In genomic region chr22:32623943-32624342, GRCh38 we compare ENCODE assay signal across 10 cellular contexts.
DNase-seq lines count a peak whose midpoint lies in the region; ATAC-seq and TF ChIP-seq lines count a peak whose summit lies in the region.
"Had no signal": no experiment of that assay in that cellular context is flagged by ENCODE, and none has a peak within 500 bp of the region (broad histone marks: within the 10 kb centered on the region; RNA-seq: fewer than 3 reads in every experiment).

No MANE protein-coding gene starts in this region.

- no peaks in the 10 kb centered on the region for H3K36me3 Mint-ChIP-seq in activated CD4-positive, alpha-beta memory T cell treated with anti-CD3 and anti-CD28 coated beads for 36 hours

- no peaks in the 10 kb centered on the region for H3K36me3 ChIP-seq in adipocyte (ENCODE audit: control insufficient read depth, insufficient read depth, low read length, severe bottlenecking)

- H3K4me3 ChIP-seq in adipocyte (ENCODE audit: low read length) (no peak overlapping the region), foreskin fibroblast (ENCODE audit: low read depth in 1 of 2, low read length in 2 of 2) (no peak overlapping the region)

- peaks cover 23% of the 10 kb centered on the region for H3K9me3 ChIP-seq in adipocyte (ENCODE audit: control insufficient read depth, low read length)

- H3K4me1 Mint-ChIP-seq in activated CD4-positive, alpha-beta memory T cell treated with anti-CD3 and anti-CD28 coated beads for 36 hours (ENCODE audit: low read depth): no peaks in the 10 kb centered on the region

- no peak overlapping the region for H3K9ac ChIP-seq in adipocyte (ENCODE audit: low read length)

- POLR2A ChIA-PET in activated CD4-positive, alpha-beta memory T cell treated with anti-CD3 and anti-CD28 coated beads for 36 hours (lab: Charles Lee): no interaction called here

- H3K27me3 ChIP-seq in adipocyte (replicated peaks; ENCODE audit: control insufficient read depth, insufficient read depth, low read length): no peaks in the 10 kb centered on the region

- no peak for TF ChIP-seq CTCF in foreskin fibroblast (IDR thresholded peaks at IDR 0.05; ENCODE audit: low read depth, low read length)

- H3K27ac Mint-ChIP-seq in activated CD4-positive, alpha-beta memory T cell treated with anti-CD3 and anti-CD28 coated beads for 36 hours: no peak overlapping the region
- H3K27ac Mint-ChIP-seq: activated T-helper 1 cell treated with anti-CD3 and anti-CD28 coated beads, Interleukin-12 subunit alpha, Interleukin-12 subunit beta, Interleukin-2, Interleukin-4 antibody, amounts not matched to agents 30 ng/mL and 10 ng/mL and 1 ng/mL, durations not matched to agents 14 hours and 24 hours and 36 hours had no signal

- H3K27me3 Mint-ChIP-seq in activated CD4-positive, alpha-beta memory T cell treated with anti-CD3 and anti-CD28 coated beads for 36 hours: peaks cover 11% of the 10 kb centered on the region

- no peak for ATAC-seq in GM21717 (IDR thresholded peaks at IDR 0.05; ENCODE audit: unreplicated experiment)

- H3K4me3 Mint-ChIP-seq in activated CD4-positive, alpha-beta memory T cell treated with anti-CD3 and anti-CD28 coated beads for 36 hours: no peak overlapping the region
- H3K4me3 Mint-ChIP-seq: activated T-helper 1 cell treated with anti-CD3 and anti-CD28 coated beads, Interleukin-12 subunit alpha, Interleukin-12 subunit beta, Interleukin-2, Interleukin-4 antibody, amounts not matched to agents 30 ng/mL and 10 ng/mL and 1 ng/mL, durations not matched to agents 14 hours and 24 hours and 36 hours; neural crest cell had no signal

- peak; percentile 98 for DNase-seq in adipocyte (ENCODE audit: low read depth)
- DNase-seq in foreskin fibroblast: peak; percentile 92 to 96
- DNase-seq in occipital lobe (lab: John Stamatoyannopoulos, UW): peak; percentile 9
- no peak for DNase-seq in germinal center (ENCODE audit: low spot score)
- no peak for DNase-seq in DMS79 treated with DMSO at 0.1 percent for 48 hours (lab: John Stamatoyannopoulos, UW)
- no peak for DNase-seq in activated CD4-positive, alpha-beta memory T cell treated with anti-CD3 and anti-CD28 coated beads for 36 hours
- DNase-seq: T-helper 1 cell had no signal

- H3K9me3 Mint-ChIP-seq in activated CD4-positive, alpha-beta memory T cell treated with anti-CD3 and anti-CD28 coated beads for 36 hours: peaks cover 3% of the 10 kb centered on the region
- H3K9me3 Mint-ChIP-seq: neural crest cell had no signal

- intact Hi-C loops in activated CD4-positive, alpha-beta memory T cell treated with anti-CD3 and anti-CD28 coated beads for 36 hours (cut with micrococcal nuclease): no loop called here

- CTCF ChIA-PET in activated CD4-positive, alpha-beta memory T cell treated with anti-CD3 and anti-CD28 coated beads for 36 hours (lab: Charles Lee): no interaction called here

- H3K4me1 ChIP-seq in adipocyte (ENCODE audit: control insufficient read depth, insufficient read depth, low read length): peaks cover 50% of the 10 kb centered on the region

Comparison
In these comparisons a context has a peak if more than half of its experiments do, and no peak if none do; other contexts are left out.
1. DNase-seq: peak in adipocyte (single experiment), foreskin fibroblast (2 of 2) and occipital lobe (single experiment); none in germinal center (single experiment), DMS79 treated with DMSO at 0.1 percent for 48 hours (single experiment) and activated CD4-positive, alpha-beta memory T cell treated with anti-CD3 and anti-CD28 coated beads for 36 hours (single experiment).